ENCODE assay signal across 1 cellular context in genomic region chr10:110211455-110211843, GRCh38.
TF ChIP-seq lines count a peak whose summit lies in the region.

No MANE protein-coding gene starts in this region.

TF ChIP-seq in K562, 482 proteins besides CTCF, POLR2A, EP300 and RAD21 (continued from another document):
- 0 out of 4 replicates have a peak, but pooled peaks of 1 of the 2 experiments have one; percentile 7 for TF ChIP-seq UBTF (IDR thresholded peaks at IDR 0.05; ENCODE audit: borderline replicate concordance in 1 of 2, low read depth in 2 of 2, low read length in 2 of 2)
- no peak for TF ChIP-seq NR2C2 (CRISPR knock-in tag; IDR thresholded peaks at IDR 0.05)
- TF ChIP-seq NR2C2 (tag; IDR thresholded peaks at IDR 0.05): peak; percentile 63; the same call in 1 of the 2 replicates
- peak; percentile 62; the same call in 1 of the 2 replicates for TF ChIP-seq NR2C1 (IDR thresholded peaks at IDR 0.05)
- TF ChIP-seq NR2C1 (tag; IDR thresholded peaks at IDR 0.05): peak; percentile 48; the same call in 1 of the 2 replicates
- TF ChIP-seq RHOXF2B (CRISPR knock-in tag; conservative IDR thresholded peaks at IDR 0.05): 0 out of 2 replicates have a peak, but pooled peaks have one; percentile 28
